In the genomic region with DNA sequence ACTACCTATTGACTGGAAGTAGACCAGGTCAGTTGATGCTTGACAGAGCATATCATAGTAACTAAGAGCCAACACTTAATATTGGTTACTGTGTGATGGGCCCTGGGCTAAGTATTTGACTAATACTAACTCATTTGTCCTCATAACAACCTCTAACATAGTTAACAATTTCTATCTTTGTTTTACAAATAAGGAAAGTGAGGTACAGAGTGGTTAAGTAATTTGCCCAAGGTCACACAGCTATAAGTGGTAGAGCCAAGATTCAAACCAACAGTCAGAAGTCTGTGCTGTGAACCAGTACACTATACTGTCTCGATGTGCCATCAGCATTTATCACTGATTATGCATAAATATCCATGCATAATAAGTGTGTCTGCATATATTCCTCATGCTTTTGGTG, we compare ENCODE assay signal across 8 cellular contexts.
"Had no signal": no experiment of that assay in that cellular context is flagged by ENCODE, and none has a peak within 500 bp of the region (broad histone marks: within the 10 kb centered on the region; RNA-seq: fewer than 3 reads in every experiment).

No MANE protein-coding gene starts in this region.

- ATAC-seq: GM12878 had no signal

- H3K4me3 ChIP-seq: GM12878 had no signal

- FAIRE-seq: G401.6, GM12878, GM12891, GM12892, GM18507, GM19239 had no signal

- DNase-seq: GDM1, GF-D8 had no signal
